In the genomic region with DNA sequence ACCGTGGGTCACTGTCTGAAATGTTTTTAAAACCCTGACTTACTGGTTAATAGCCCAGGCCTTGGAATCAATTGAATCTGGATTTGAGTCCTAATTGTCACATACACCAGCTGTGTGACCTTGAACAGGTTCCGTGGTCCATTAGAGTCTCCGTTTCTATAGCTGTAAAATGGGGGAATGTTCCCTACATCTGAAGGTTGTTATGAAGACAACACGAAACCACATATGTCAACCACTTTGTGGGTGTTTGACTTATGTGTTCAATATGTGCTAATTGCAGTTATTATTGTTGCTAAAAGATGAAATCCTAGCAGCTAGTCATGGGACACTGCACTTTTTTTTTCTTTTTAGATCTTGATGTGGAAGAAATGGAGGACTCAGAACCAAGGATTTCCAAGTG, we compare ENCODE assay signal across 10 cellular contexts. TPM values are rescaled to one million over a fixed set of nuclear protein-coding genes. Genes with fewer than 3 reads are reported as not detected.
DNase-seq lines count a peak whose midpoint lies in the region; ATAC-seq and TF ChIP-seq lines count a peak whose summit lies in the region.
"Had no signal": no experiment of that assay in that cellular context is flagged by ENCODE, and none has a peak within 500 bp of the region (broad histone marks: within the 10 kb centered on the region; RNA-seq: fewer than 3 reads in every experiment).

No MANE protein-coding gene starts in this region.

- H3K9me3 ChIP-seq in SK-N-SH (no peaks in the 10 kb centered on the region), right lobe of liver (no peaks in the 10 kb centered on the region), suprapubic skin (no peaks in the 10 kb centered on the region)

- DNase-seq in SK-N-SH = no peak
- no peak for DNase-seq in activated naive CD8-positive, alpha-beta T cell treated with anti-CD3 and anti-CD28 coated beads, Interleukin-2, amount 50 U/mL, for 24 hours
- no peak for DNase-seq in right lobe of liver
- no peak for DNase-seq in suprapubic skin (ENCODE audit: low spot score in 2 of 2)
- no peak for DNase-seq in NAMALWA (ENCODE audit: low spot score)
- DNase-seq: posterior cingulate gyrus had no signal

- POLR2A ChIA-PET in SK-N-SH (lab: Yijun Ruan, JAX) = interaction anchor here (1.1 to 1.4 kb wide), 2 partner anchors 17 to 92 kb away, joined by 3 to 5 read pairs; no protein-coding TSS in a partner anchor

- H3K36me3 ChIP-seq in SK-N-SH (replicated peaks in 1 of 2; ENCODE audit: control insufficient read depth in 1 of 2, insufficient read depth in 2 of 2, low read length in 1 of 2) = peaks cover 43 to 46% of the 10 kb centered on the region in 2 experiments
- H3K36me3 ChIP-seq in right lobe of liver = peaks cover 0 to 18% (median 5%) of the 10 kb centered on the region in 4 donors
- H3K36me3 ChIP-seq in suprapubic skin = peaks cover 27% of the 10 kb centered on the region

- H4K20me1 ChIP-seq in SK-N-SH (ENCODE audit: insufficient read depth) = no peaks in the 10 kb centered on the region

- H3K27ac ChIP-seq in SK-N-SH (ENCODE audit: low read depth in 2 of 2, low read length in 1 of 2) (peak overlapping the region in 1 of 2 experiments; percentile 78; a peak in 2 of 4 replicates), right lobe of liver (peak overlapping the region; percentile 15 to 95 (median 93)), suprapubic skin (peak overlapping the region; percentile 99)

- no peak for TF ChIP-seq POLR2A in right lobe of liver (IDR thresholded peaks at IDR 0.05)
- no peak for TF ChIP-seq POLR2A in suprapubic skin (IDR thresholded peaks at IDR 0.05)

- H3K4me1 Mint-ChIP-seq in activated naive CD8-positive, alpha-beta T cell treated with anti-CD3 and anti-CD28 coated beads, Interleukin-2, amount 50 U/mL, for 24 hours = peaks cover 55% of the 10 kb centered on the region

- no peak for TF ChIP-seq RAD21 in SK-N-SH (IDR thresholded peaks at IDR 0.05; ENCODE audit: low read length)

- no peak for ATAC-seq in SK-N-SH treated with all-trans-retinoic acid at 6 μM for 48 hours
- no peak for ATAC-seq in activated naive CD8-positive, alpha-beta T cell treated with anti-CD3 and anti-CD28 coated beads, Interleukin-2, amount 50 U/mL, for 24 hours
- no peak for ATAC-seq in right lobe of liver
- ATAC-seq in GM18502 (IDR thresholded peaks at IDR 0.05; ENCODE audit: poor library complexity, unreplicated experiment) = no peak
- no peak for ATAC-seq in HG02970 (IDR thresholded peaks at IDR 0.05; ENCODE audit: low FRiP score, unreplicated experiment)
- ATAC-seq: K562 had no signal

- H3K9ac ChIP-seq in SK-N-SH = no peak overlapping the region

- intact Hi-C loops in right lobe of liver (cut with DNase I) = no loop called here

- H3K4me3 ChIP-seq in SK-N-SH (ENCODE audit: low read depth in 2 of 2, low read length in 1 of 2) (no peak overlapping the region), right lobe of liver (no peak overlapping the region), suprapubic skin (peak overlapping the region; percentile 81)
- H3K4me3 ChIP-seq: K562 had no signal

- peaks cover 24% of the 10 kb centered on the region for H3K36me3 Mint-ChIP-seq in activated naive CD8-positive, alpha-beta T cell treated with anti-CD3 and anti-CD28 coated beads, Interleukin-2, amount 50 U/mL, for 24 hours (ENCODE audit: low read depth)

- H3K27me3 ChIP-seq in SK-N-SH (ENCODE audit: insufficient read depth) (no peaks in the 10 kb centered on the region), right lobe of liver (no peaks in the 10 kb centered on the region), suprapubic skin (no peaks in the 10 kb centered on the region)

- peak overlapping the region; percentile 86 for H3K4me3 Mint-ChIP-seq in activated naive CD8-positive, alpha-beta T cell treated with anti-CD3 and anti-CD28 coated beads, Interleukin-2, amount 50 U/mL, for 24 hours

- H3K79me2 ChIP-seq in SK-N-SH (ENCODE audit: insufficient read depth) = peaks cover 48% of the 10 kb centered on the region

- no peaks in the 10 kb centered on the region for H3K9me2 ChIP-seq in SK-N-SH

- H2AFZ ChIP-seq in SK-N-SH (ENCODE audit: low read depth) = no peak overlapping the region

- peaks cover 39% of the 10 kb centered on the region for H3F3A ChIP-seq in SK-N-SH (replicated peaks; ENCODE audit: insufficient read depth)

- WGBS in SK-N-SH (ENCODE audit: low lambda C conversion rate) = 92% methylated on average over 4 of the region's 4 CpGs
- 43% methylated on average over 4 of the region's 4 CpGs for WGBS in right lobe of liver (ENCODE audit: insufficient coverage, low coverage, low lambda C conversion rate, missing lambda C conversion rate)
- 53% methylated on average over 4 of the region's 4 CpGs for WGBS in suprapubic skin

- TF ChIP-seq CTCF in SK-N-SH (IDR thresholded peaks at IDR 0.05) (no peak), right lobe of liver (IDR thresholded peaks at IDR 0.05) (no peak), suprapubic skin (IDR thresholded peaks at IDR 0.05) (no peak)

- H3K9me3 Mint-ChIP-seq in activated naive CD8-positive, alpha-beta T cell treated with anti-CD3 and anti-CD28 coated beads, Interleukin-2, amount 50 U/mL, for 24 hours = no peaks in the 10 kb centered on the region

- CTCF ChIA-PET in SK-N-SH (lab: Yijun Ruan, JAX) = interaction anchor here (2.0 kb wide), 1 partner anchor 48 kb away, joined by 4 read pairs; no protein-coding TSS in a partner anchor

- H3K27me3 Mint-ChIP-seq in activated naive CD8-positive, alpha-beta T cell treated with anti-CD3 and anti-CD28 coated beads, Interleukin-2, amount 50 U/mL, for 24 hours = no peaks in the 10 kb centered on the region

- TF ChIP-seq EP300 in SK-N-SH (IDR thresholded peaks at IDR 0.05; ENCODE audit: borderline replicate concordance in 1 of 2, low read depth in 1 of 2, low read length in 1 of 2) = no peak
- TF ChIP-seq EP300 in suprapubic skin (IDR thresholded peaks at IDR 0.05) = no peak

- H3K4me2 ChIP-seq in SK-N-SH = peak overlapping the region; percentile 84

- peak overlapping the region; percentile 47 for H3K27ac Mint-ChIP-seq in activated naive CD8-positive, alpha-beta T cell treated with anti-CD3 and anti-CD28 coated beads, Interleukin-2, amount 50 U/mL, for 24 hours

- H3K4me1 ChIP-seq in SK-N-SH (ENCODE audit: control insufficient read depth in 1 of 2, insufficient read depth in 2 of 2, low read depth in 1 of 2, low read length in 1 of 2) = peaks cover 11 to 17% of the 10 kb centered on the region in 2 experiments
- peaks cover 0 to 37% (median 10%) of the 10 kb centered on the region in 4 donors for H3K4me1 ChIP-seq in right lobe of liver
- H3K4me1 ChIP-seq in suprapubic skin = peaks cover 71% of the 10 kb centered on the region

TF ChIP-seq in SK-N-SH, 30 proteins besides CTCF, POLR2A, EP300 and RAD21 (continues in another document):
- TF ChIP-seq NFIC (IDR thresholded peaks at IDR 0.05; ENCODE audit: borderline replicate concordance) (no peak), SMC3 (IDR thresholded peaks at IDR 0.05; ENCODE audit: low read depth, low read length) (no peak), JUND (IDR thresholded peaks at IDR 0.05) (no peak), YY1 (IDR thresholded peaks at IDR 0.05; ENCODE audit: low read depth) (no peak), TAF1 (IDR thresholded peaks at IDR 0.05; ENCODE audit: borderline replicate concordance, low read depth, low read length) (no peak), POLR2AphosphoS5 (IDR thresholded peaks at IDR 0.05; ENCODE audit: low read depth, low read length) (no peak), PBX3 (IDR thresholded peaks at IDR 0.05) (no peak), RXRA (IDR thresholded peaks at IDR 0.05; ENCODE audit: borderline replicate concordance, low read depth) (no peak), MEF2A (IDR thresholded peaks at IDR 0.05; ENCODE audit: borderline replicate concordance, low read depth) (no peak), MXI1 (IDR thresholded peaks at IDR 0.05; ENCODE audit: low read depth, low read length) (no peak)

TF ChIP-seq in SK-N-SH treated with all-trans-retinoic acid at 6 μM for 48 hours, 23 proteins besides CTCF, POLR2A, EP300 and RAD21 (continues in another document):
- TF ChIP-seq ESRRG (CRISPR knock-in tag; IDR thresholded peaks at IDR 0.05) (no peak), ZC3H10 (CRISPR knock-in tag; IDR thresholded peaks at IDR 0.05) (no peak), ZFP3 (CRISPR knock-in tag; IDR thresholded peaks at IDR 0.05) (no peak), ZNF8 (CRISPR knock-in tag; IDR thresholded peaks at IDR 0.05) (no peak), ISL1 (CRISPR knock-in tag; IDR thresholded peaks at IDR 0.05) (no peak)
- TF ChIP-seq, protein P1, sequence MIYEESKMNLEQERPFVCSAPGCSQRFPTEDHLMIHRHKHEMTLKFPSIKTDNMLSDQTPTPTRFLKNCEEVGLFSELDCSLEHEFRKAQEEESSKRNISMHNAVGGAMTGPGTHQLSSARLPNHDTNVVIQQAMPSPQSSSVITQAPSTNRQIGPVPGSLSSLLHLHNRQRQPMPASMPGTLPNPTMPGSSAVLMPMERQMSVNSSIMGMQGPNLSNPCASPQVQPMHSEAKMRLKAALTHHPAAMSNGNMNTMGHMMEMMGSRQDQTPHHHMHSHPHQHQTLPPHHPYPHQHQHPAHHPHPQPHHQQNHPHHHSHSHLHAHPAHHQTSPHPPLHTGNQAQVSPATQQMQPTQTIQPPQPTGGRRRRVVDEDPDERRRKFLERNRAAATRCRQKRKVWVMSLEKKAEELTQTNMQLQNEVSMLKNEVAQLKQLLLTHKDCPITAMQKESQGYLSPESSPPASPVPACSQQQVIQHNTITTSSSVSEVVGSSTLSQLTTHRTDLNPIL (CRISPR knock-in tag; IDR thresholded peaks at IDR 0.05; ENCODE audit: low read depth) = no peak

RNA-seq across cellular contexts. Expression of gene ZBTB38, which starts 35.3 kb away (rescaled TPM):
- polyA plus RNA-seq in SK-N-SH (2012; rRNA removed) = 10.1 and 11.3 TPM in 2 replicates
- polyA plus RNA-seq in SK-N-SH (2012; cell fraction: cytosol; rRNA removed) = 11.6 and 11.7 TPM in 2 replicates
- 20.0 and 21.9 TPM in 2 replicates for polyA plus RNA-seq in SK-N-SH (2012; cell fraction: nucleus; rRNA removed)
- total RNA-seq in right lobe of liver (10 to 100 TPM; 29.4 to 75.2 (median 36.6) TPM), suprapubic skin (100 to 1,000 TPM in 1 of 4 donors, 10 to 100 TPM in 3; 65.8 to 101 (median 85.9) TPM)
